ENCODE assay signal across 21 cellular contexts in genomic region chr7:134378562-134378961, GRCh38.
DNase-seq lines count a peak whose midpoint lies in the region; ATAC-seq and TF ChIP-seq lines count a peak whose summit lies in the region.
"Had no signal": no experiment of that assay in that cellular context is flagged by ENCODE, and none has a peak within 500 bp of the region (broad histone marks: within the 10 kb centered on the region; RNA-seq: fewer than 3 reads in every experiment).

No MANE protein-coding gene starts in this region.

- H3K27me3 Mint-ChIP-seq in memory B cell, result peaks cover 6% of the 10 kb centered on the region

- no peaks in the 10 kb centered on the region for H3K9me3 Mint-ChIP-seq in memory B cell
- H3K9me3 Mint-ChIP-seq: CD8-positive, alpha-beta T cell had no signal

- WGBS in esophagus muscularis mucosa, result 93% methylated on average over 7 of the region's 7 CpGs

- H3K27me3 ChIP-seq in esophagus muscularis mucosa, result peaks cover 0 to 3% (median 0%) of the 10 kb centered on the region in 4 donors

- no peaks in the 10 kb centered on the region for H3K36me3 Mint-ChIP-seq in memory B cell
- H3K36me3 Mint-ChIP-seq: CD8-positive, alpha-beta T cell had no signal

- TF ChIP-seq EP300 in esophagus muscularis mucosa (IDR thresholded peaks at IDR 0.05), result no peak

- intact Hi-C loops in esophagus muscularis mucosa (cut with DNase I), result no loop called here

- TF ChIP-seq POLR2A in esophagus muscularis mucosa (IDR thresholded peaks at IDR 0.05; ENCODE audit: low read depth), result no peak

- no peak overlapping the region for H3K4me3 ChIP-seq in GM12865 (ENCODE audit: low read depth, low read length)
- no peak overlapping the region for H3K4me3 ChIP-seq in esophagus muscularis mucosa
- H3K4me3 ChIP-seq: GM12878 had no signal

- no peaks in the 10 kb centered on the region for H3K36me3 ChIP-seq in esophagus muscularis mucosa

- no peak overlapping the region for H3K27ac Mint-ChIP-seq in memory B cell
- H3K27ac Mint-ChIP-seq: CD8-positive, alpha-beta T cell had no signal

- no peak for TF ChIP-seq CTCF in GM12865 (IDR thresholded peaks at IDR 0.05; ENCODE audit: insufficient read depth, low read depth, low read length, missing control alignments)
- no peak for TF ChIP-seq CTCF in esophagus muscularis mucosa (IDR thresholded peaks at IDR 0.05)

- H3K27ac ChIP-seq in esophagus muscularis mucosa (replicated peaks in 1 of 4), result no peak overlapping the region
- H3K27ac ChIP-seq: C4-2B had no signal

- H3K4me3 Mint-ChIP-seq in memory B cell, result peak overlapping the region; percentile 19
- H3K4me3 Mint-ChIP-seq: CD8-positive, alpha-beta T cell had no signal

- no peak for ATAC-seq in memory B cell (ENCODE audit: low read depth)
- ATAC-seq: CD8-positive, alpha-beta T cell; GM12878; Panc1 had no signal

- H3K9me3 ChIP-seq in esophagus muscularis mucosa, result no peaks in the 10 kb centered on the region
- H3K9me3 ChIP-seq: Caco-2 had no signal

- DNase-seq in GM12865 (ENCODE audit: low read depth) (peak; percentile 7), M059J (ENCODE audit: low read depth) (peak; percentile 34), RPMI8226 (peak; percentile 16), memory B cell (ENCODE audit: low spot score in 2 of 2) (no peak), esophagus muscularis mucosa (ENCODE audit: extremely low spot score) (no peak), NCI-H446 (lab: John Stamatoyannopoulos, UW) (no peak), HK-2 (ENCODE audit: unreplicated experiment) (no peak), foreskin melanocyte (no peak)
- DNase-seq: Caco-2; CD8-positive, alpha-beta T cell; KG1; NCI-H1092 treated with DMSO at 0.1 percent for 48 hours; NCI-H1436; NCI-H187; NCI-H2171 treated with DMSO at 0.1 percent for 48 hours; NCI-H526 treated with DMSO at 0.1 percent for 48 hours; SIG-M5; T-helper 2 cell had no signal

- no peaks in the 10 kb centered on the region for H3K4me1 ChIP-seq in esophagus muscularis mucosa
- H3K4me1 ChIP-seq: Caco-2 had no signal

- peaks cover 2% of the 10 kb centered on the region for H3K4me1 Mint-ChIP-seq in memory B cell

Comparison
In these comparisons a context has a peak if more than half of its experiments do, and no peak if none do; other contexts are left out.
1. DNase-seq: peak in GM12865 (single experiment), M059J (single experiment) and RPMI8226 (single experiment); none in memory B cell (0 of 2), esophagus muscularis mucosa (single experiment), NCI-H446 (0 of 2), HK-2 (single experiment) and foreskin melanocyte (single experiment).